Comparison of ENCODE assay signal across 30 cellular contexts in genomic region chr1:1046767-1047166, GRCh38. TPM values are rescaled to one million over a fixed set of nuclear protein-coding genes. Genes with fewer than 3 reads are reported as not detected.
"Had no signal": no experiment of that assay in that cellular context is flagged by ENCODE, and none has a peak within 500 bp of the region (broad histone marks: within the 10 kb centered on the region; RNA-seq: fewer than 3 reads in every experiment).

No MANE protein-coding gene starts in this region.

- H3K27me3 ChIP-seq: colonic mucosa, esophagus squamous epithelium, gastrocnemius medialis, heart right ventricle, left lung had no signal

- H3K4me3 ChIP-seq: colonic mucosa, esophagus squamous epithelium, gastrocnemius medialis, heart right ventricle, left lung, lower lobe of right lung, mucosa of descending colon had no signal

- DNase-seq: colonic mucosa; cortex of kidney; effector CD8-positive, alpha-beta T cell; effector memory CD8-positive, alpha-beta T cell; endodermal cell; erythroblast; esophagus squamous epithelium; foreskin fibroblast; foreskin melanocyte; gastrocnemius medialis; glutamatergic neuron; head of caudate nucleus; heart right ventricle; hippocampal formation; left cardiac atrium; left lung; left ventricle myocardium superior; lower lobe of right lung; mesenchymal stem cell; mucosa of descending colon had no signal

- H3K36me3 ChIP-seq: colonic mucosa, gastrocnemius medialis had no signal

- H3K27ac Mint-ChIP-seq: dendritic cell treated with granulocyte-macrophage colony-stimulating factor and Interleukin-4, amounts not matched to agents 40 ng/mL and 50 ng/mL, for 4 days; effector memory CD8-positive, alpha-beta T cell; endodermal cell; mesothelial cell of epicardium had no signal

- H3K27ac ChIP-seq: colonic mucosa, epithelial cell of prostate, esophagus squamous epithelium, gastrocnemius medialis, heart right ventricle, left lung, lower lobe of right lung had no signal

- H3K4me1 ChIP-seq: colonic mucosa, esophagus squamous epithelium, gastrocnemius medialis, left lung, lower lobe of right lung had no signal

- ATAC-seq: effector memory CD8-positive, alpha-beta T cell; esophagus mucosa; gastrocnemius medialis; heart right ventricle; left cardiac atrium; left lung; left ventricle myocardium superior; lower lobe of right lung; mucosa of descending colon had no signal

- H3K9me3 ChIP-seq: colonic mucosa, esophagus squamous epithelium, gastrocnemius medialis, heart right ventricle, left lung, lower lobe of right lung, mucosa of descending colon had no signal

- H3K27me3 Mint-ChIP-seq: effector memory CD8-positive, alpha-beta T cell had no signal

- FAIRE-seq: endometrium, islet of Langerhans, keratinocyte had no signal

- H3K4me1 Mint-ChIP-seq: endodermal cell, mesothelial cell of epicardium had no signal

- H3K4me3 Mint-ChIP-seq: dendritic cell treated with granulocyte-macrophage colony-stimulating factor and Interleukin-4, amounts not matched to agents 40 ng/mL and 50 ng/mL, for 4 days; effector memory CD8-positive, alpha-beta T cell; endodermal cell; mesothelial cell of epicardium had no signal

- H3K9me3 Mint-ChIP-seq: dendritic cell treated with granulocyte-macrophage colony-stimulating factor and Interleukin-4, amounts not matched to agents 40 ng/mL and 50 ng/mL, for 4 days; endodermal cell; mesothelial cell of epicardium had no signal

RNA-seq across cellular contexts. Expression of gene RNF223, which starts 27.3 kb away (rescaled TPM):
- total RNA-seq: endodermal cell, gastrocnemius medialis, glomerular endothelial cell, heart right ventricle, left cardiac atrium, left ventricle myocardium superior, lung microvascular endothelial cell, mesenteric fat pad had no signal
- polyA plus RNA-seq: heart right ventricle had no signal
